In genomic region chr11:22829231-22830081, GRCh38 we compare ENCODE assay signal across 8 cellular contexts. TPM values are rescaled to one million over a fixed set of nuclear protein-coding genes. Genes with fewer than 3 reads are reported as not detected.
DNase-seq lines count a peak whose midpoint lies in the region; ATAC-seq and TF ChIP-seq lines count a peak whose summit lies in the region.

Gene SVIP, minus strand, starts transcription at chr11:22829801. Its CDS starts 53 bp downstream, at chr11:22829748.

- H3K9me3 Mint-ChIP-seq in dendritic cell treated with granulocyte-macrophage colony-stimulating factor and Interleukin-4, amounts not matched to agents 40 ng/mL and 50 ng/mL, for 4 days: no peaks in the 10 kb centered on the region

- peaks cover 2% of the 10 kb centered on the region for H3K27me3 Mint-ChIP-seq in dendritic cell treated with granulocyte-macrophage colony-stimulating factor and Interleukin-4, amounts not matched to agents 40 ng/mL and 50 ng/mL, for 4 days

- H3K4me1 Mint-ChIP-seq in dendritic cell treated with granulocyte-macrophage colony-stimulating factor and Interleukin-4, amounts not matched to agents 40 ng/mL and 50 ng/mL, for 4 days (ENCODE audit: low read depth): peaks cover 5% of the 10 kb centered on the region

- ATAC-seq in HG03439 (IDR thresholded peaks at IDR 0.05; ENCODE audit: unreplicated experiment) (peak; percentile 98), left lung (peak; percentile 99)

- peak; percentile 83 for TF ChIP-seq CTCF in BJ (IDR thresholded peaks at IDR 0.05; ENCODE audit: insufficient read depth, low read depth, low read length)
- TF ChIP-seq CTCF in left lung (IDR thresholded peaks at IDR 0.05): peak; percentile 33 to 64

- H3K4me1 ChIP-seq in left lung: peaks cover 0 to 16% of the 10 kb centered on the region in 2 donors

- peak within 1 kb of the TSS; percentile 81 for H3K4me3 Mint-ChIP-seq in dendritic cell treated with granulocyte-macrophage colony-stimulating factor and Interleukin-4, amounts not matched to agents 40 ng/mL and 50 ng/mL, for 4 days

- H3K9me3 ChIP-seq in left lung: no peaks in the 10 kb centered on the region

- H3K27me3 ChIP-seq in BJ (ENCODE audit: control insufficient read depth, insufficient read depth, low read length) (no peaks in the 10 kb centered on the region), left lung (no peaks in the 10 kb centered on the region)

- peak within 1 kb of the TSS; percentile 99 for H3K4me3 ChIP-seq in BJ (ENCODE audit: low read depth, low read length)
- H3K4me3 ChIP-seq in left lung: peak within 1 kb of the TSS; percentile 88

- peak within 1 kb of the TSS; percentile 75 for H3K27ac Mint-ChIP-seq in dendritic cell treated with granulocyte-macrophage colony-stimulating factor and Interleukin-4, amounts not matched to agents 40 ng/mL and 50 ng/mL, for 4 days

- H3K36me3 ChIP-seq in BJ (ENCODE audit: control insufficient read depth, insufficient read depth, low read length) (no peaks in the 10 kb centered on the region), left lung (peaks cover 0 to 9% of the 10 kb centered on the region in 2 donors)

- POLR2A ChIA-PET in BJ (lab: Charles Lee): no interaction called here

- DNase-seq in BJ (ENCODE audit: low read depth) (peak; percentile 14), GM19238 (ENCODE audit: insufficient read length, low spot score) (peak; percentile 62), NCI-H524 treated with DMSO at 0.1 percent for 48 hours (lab: John Stamatoyannopoulos, UW) (peak; percentile 71), left lung (peak; percentile 96 to 98)
- peak; percentile 85 to 89 for DNase-seq in activated CD4-positive, alpha-beta T cell treated with anti-CD3 and anti-CD28 coated beads, Interleukin-2, amount 50 U/mL, for 24 hours (ENCODE audit: low read depth in 1 of 2, low spot score in 1 of 2)
- DNase-seq in stimulated activated CD4-positive, alpha-beta T cell treated with anti-CD3 and anti-CD28 coated beads, Interleukin-2, amount 100 ng/mL, for 4 hours (ENCODE audit: low read depth): peak; percentile 88

- intact Hi-C loops in dendritic cell treated with granulocyte-macrophage colony-stimulating factor and Interleukin-4, amounts not matched to agents 40 ng/mL and 50 ng/mL, for 4 days (cut with micrococcal nuclease): loop anchor here (5.0 kb wide), 1 partner anchor 207 kb away; no protein-coding TSS in a partner anchor
- intact Hi-C loops in left lung (cut with DNase I): no loop called here

- peak within 1 kb of the TSS; percentile 83 to 85 for H3K27ac ChIP-seq in left lung

- H3K36me3 Mint-ChIP-seq in dendritic cell treated with granulocyte-macrophage colony-stimulating factor and Interleukin-4, amounts not matched to agents 40 ng/mL and 50 ng/mL, for 4 days (ENCODE audit: low read depth): peaks cover 5% of the 10 kb centered on the region

- CTCF ChIA-PET in BJ (lab: Yijun Ruan, JAX): interaction anchor here (1.0 to 1.8 kb wide), 4 partner anchors 9 to 42 kb away, joined by 3 to 5 read pairs (median 4); no protein-coding TSS in a partner anchor

RNA-seq across cellular contexts. Expression of gene SVIP, which starts in this region (rescaled TPM):
- 1.3 and 4.6 TPM in 2 replicates for polyA plus RNA-seq in BJ (2011; rRNA removed)
- 0.28 and 0.36 TPM in 2 replicates for polyA minus RNA-seq in BJ (2011; rRNA and poly(A)+ RNA removed)
- total RNA-seq in left lung: 10 to 100 TPM; 18.9 to 30.1 TPM

Comparison
In these comparisons a context has a peak if more than half of its experiments do, and no peak if none do; other contexts are left out.
1. Peak in every context shown above with its lines: DNase-seq, ATAC-seq, H3K4me3 ChIP-seq and H3K27ac ChIP-seq.
2. DNase-seq: peak in every context shown above with its lines; median percentile 97 in left lung; 88 in stimulated activated CD4-positive, alpha-beta T cell treated with anti-CD3 and anti-CD28 coated beads, Interleukin-2, amount 100 ng/mL, for 4 hours; 87 in activated CD4-positive, alpha-beta T cell treated with anti-CD3 and anti-CD28 coated beads, Interleukin-2, amount 50 U/mL, for 24 hours; 71 in NCI-H524 treated with DMSO at 0.1 percent for 48 hours; 62 in GM19238; 14 in BJ.